Comparison of ENCODE assay signal across 8 cellular contexts in the genomic region with DNA sequence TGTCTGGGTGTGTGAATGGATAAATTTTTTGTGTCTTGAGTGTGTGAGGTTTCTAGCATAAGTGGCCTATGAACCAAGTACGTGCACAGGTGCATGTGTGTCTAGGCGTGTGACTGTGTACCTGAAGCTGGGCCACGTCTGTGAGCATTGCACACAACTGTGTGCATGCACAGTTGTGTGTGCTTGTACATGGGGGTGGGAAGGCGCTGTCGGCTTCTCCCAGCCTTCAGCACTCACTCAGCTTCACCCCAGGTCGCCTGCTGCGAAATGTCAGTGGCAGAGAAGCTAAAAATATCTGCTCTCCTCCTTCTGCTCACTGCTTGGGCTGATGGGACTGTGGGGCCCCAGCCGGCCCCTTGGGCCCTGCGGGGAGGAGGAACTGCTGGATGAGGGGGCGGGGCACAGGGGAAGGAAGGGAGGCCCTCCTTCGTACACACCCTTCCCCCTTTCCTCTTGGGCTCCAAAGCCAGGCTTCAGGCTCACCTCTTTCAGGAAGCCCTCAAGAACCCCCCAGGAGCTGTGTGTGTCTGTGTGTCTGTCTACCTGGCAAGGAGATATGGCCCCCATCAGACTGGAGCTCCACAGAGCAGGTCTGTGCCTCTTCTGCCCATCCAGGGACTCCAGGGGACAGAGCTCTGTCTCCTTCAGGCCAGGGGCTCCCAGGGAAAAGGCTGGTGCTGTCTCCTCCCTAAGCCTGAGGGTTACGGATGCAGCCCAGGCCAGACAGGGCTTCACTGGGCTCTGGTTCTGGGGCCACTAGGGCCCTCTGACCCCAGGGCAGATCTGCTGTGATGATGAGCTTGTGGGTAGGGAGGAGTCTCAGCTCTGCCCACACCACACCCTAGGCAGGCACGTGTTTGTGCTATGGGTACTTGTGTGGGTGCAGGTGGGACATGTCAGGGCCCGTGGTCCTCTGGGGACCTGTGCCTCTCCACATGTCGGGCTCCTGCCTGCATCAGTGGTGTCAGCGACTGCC. TPM values are rescaled to one million over a fixed set of nuclear protein-coding genes. Genes with fewer than 3 reads are reported as not detected.
DNase-seq lines count a peak whose midpoint lies in the region; ATAC-seq and TF ChIP-seq lines count a peak whose summit lies in the region.

No MANE protein-coding gene starts in this region.

- peaks cover 70% of the 10 kb centered on the region for H3K4me1 Mint-ChIP-seq in activated T-cell treated with anti-CD3 and anti-CD28 coated beads, Interleukin-2, amount 50 U/mL, for 4 hours (ENCODE audit: low read depth)
- peaks cover 13% of the 10 kb centered on the region for H3K4me1 Mint-ChIP-seq in Calu3 (ENCODE audit: low read depth, unreplicated experiment)

- TF ChIP-seq CTCF in HFF-Myc (IDR thresholded peaks at IDR 0.05; ENCODE audit: low read depth, low read length, missing control alignments) (no peak), foreskin fibroblast (IDR thresholded peaks at IDR 0.05; ENCODE audit: low read depth, low read length) (no peak), ovary (IDR thresholded peaks at IDR 0.05) (no peak), Calu3 (IDR thresholded peaks at IDR 0.05; ENCODE audit: unreplicated experiment) (no peak)

- H3K27ac Mint-ChIP-seq in Calu3 (ENCODE audit: unreplicated experiment): no peak overlapping the region

- no peaks in the 10 kb centered on the region for H3K36me3 Mint-ChIP-seq in activated T-cell treated with anti-CD3 and anti-CD28 coated beads, Interleukin-2, amount 50 U/mL, for 4 hours (ENCODE audit: insufficient read depth)
- H3K36me3 Mint-ChIP-seq in Calu3 (ENCODE audit: insufficient read depth, unreplicated experiment): peaks cover 16% of the 10 kb centered on the region

- no peaks in the 10 kb centered on the region for H3K36me3 ChIP-seq in ovary

- H3K27me3 Mint-ChIP-seq in activated T-cell treated with anti-CD3 and anti-CD28 coated beads, Interleukin-2, amount 50 U/mL, for 4 hours (ENCODE audit: low read depth): no peaks in the 10 kb centered on the region
- H3K27me3 Mint-ChIP-seq in Calu3 (ENCODE audit: unreplicated experiment): no peaks in the 10 kb centered on the region

- no peaks in the 10 kb centered on the region for H3K9me3 ChIP-seq in ovary

- no peak for TF ChIP-seq POLR2A in ovary (IDR thresholded peaks at IDR 0.05)

- H3K4me1 ChIP-seq in ovary (ENCODE audit: insufficient read depth): peaks cover 53% of the 10 kb centered on the region

- H3K4me3 ChIP-seq in HFF-Myc (replicated peaks; ENCODE audit: low read depth, low read length) (0 out of 2 replicates have a peak overlapping the region, but pooled peaks have one; percentile 11), foreskin fibroblast (ENCODE audit: low read depth in 1 of 2, low read length in 2 of 2) (peak overlapping the region in 1 of 2 donors; percentile 39), ovary (peak overlapping the region; percentile 16)

- WGBS in ovary, 3 donors: 26 to 30% (median 27%) methylated on average over 14 to 16 of the region's 16 CpGs

- H3K27ac ChIP-seq in ovary: peak overlapping the region; percentile 46 to 98

- peak; percentile 76 for DNase-seq in ELF-1 (ENCODE audit: low read depth, low spot score)
- no peak for DNase-seq in HFF-Myc (ENCODE audit: extremely low read depth, low read depth)
- peak; percentile 32 for DNase-seq in NCI-H748 (lab: John Stamatoyannopoulos, UW; ENCODE audit: unreplicated experiment)
- DNase-seq in activated T-cell treated with anti-CD3 and anti-CD28 coated beads, Interleukin-2, amount 50 U/mL, for 4 hours: no peak
- peak; percentile 81 to 92 for DNase-seq in foreskin fibroblast
- peak; percentile 75 to 83 (median 82) for DNase-seq in ovary
- no peak for DNase-seq in Calu3
- DNase-seq in amniotic stem cell (lab: John Stamatoyannopoulos, UW): no peak

- no TSS peak for BruUV-seq in Calu3 (replicated peaks; lab: Mats Ljungman, UMichigan)

- no peaks in the 10 kb centered on the region for H3K27me3 ChIP-seq in ovary

- peak overlapping the region; percentile 59 for H3K4me3 Mint-ChIP-seq in activated T-cell treated with anti-CD3 and anti-CD28 coated beads, Interleukin-2, amount 50 U/mL, for 4 hours
- no peak overlapping the region for H3K4me3 Mint-ChIP-seq in Calu3 (ENCODE audit: low read depth, unreplicated experiment)

- ATAC-seq in activated T-cell treated with anti-CD3 and anti-CD28 coated beads, Interleukin-2, amount 50 U/mL, for 4 hours: peak; percentile 6 to 11

- H3K9me3 Mint-ChIP-seq in activated T-cell treated with anti-CD3 and anti-CD28 coated beads, Interleukin-2, amount 50 U/mL, for 4 hours: no peaks in the 10 kb centered on the region
- H3K9me3 Mint-ChIP-seq in Calu3 (ENCODE audit: low read depth, unreplicated experiment): no peaks in the 10 kb centered on the region

- no peak for TF ChIP-seq EP300 in ovary (IDR thresholded peaks at IDR 0.05)

- CTCF ChIA-PET in Calu3 (lab: Charles Lee): no interaction called here

- intact Hi-C loops in ovary (cut with DNase I): loop anchor here in 2 of 4 donors (5.0 to 10.0 kb wide), 3 partner anchors 37 to 79 kb away; partner anchors contain the start of gene AHDC1 (in 2 of the 2)
- intact Hi-C loops in Calu3 (cut with micrococcal nuclease; ENCODE audit: unreplicated experiment): no loop called here

RNA-seq across cellular contexts. Expression of gene WASF2, which starts 35.6 kb away (rescaled TPM):
- total RNA-seq in activated T-cell treated with anti-CD3 and anti-CD28 coated beads, Interleukin-2, amount 50 U/mL, for 4 hours: 10 to 100 TPM; 82.2 to 98.7 (median 87.1) TPM
- total RNA-seq in ovary (100 to 1,000 TPM in 5 of 7 donors, 10 to 100 TPM in 2; 28.0 to 163 (median 153) TPM), Calu3 (2022) (79.5 and 84.2 TPM in 2 replicates)
- polyA plus RNA-seq in ovary: 100 to 1,000 TPM in 1 of 2 donors, 10 to 100 TPM in 1; 58.0 to 233 TPM

Comparison
In these comparisons a context has a peak if more than half of its experiments do, and no peak if none do; other contexts are left out.
1. DNase-seq: peak in ELF-1 (single experiment), NCI-H748 (single experiment), foreskin fibroblast (2 of 2) and ovary (5 of 5); none in HFF-Myc (single experiment), activated T-cell treated with anti-CD3 and anti-CD28 coated beads, Interleukin-2, amount 50 U/mL, for 4 hours (single experiment), Calu3 (single experiment) and amniotic stem cell (single experiment).